In genomic region chr17:51371732-51372151, GRCh38 we compare ENCODE assay signal across 8 cellular contexts.
A peak's percentile ranks its signal among the peaks of the same experiment; 100 is the strongest.
DNase-seq lines count a peak whose midpoint lies in the region; ATAC-seq and TF ChIP-seq lines count a peak whose summit lies in the region.

No MANE protein-coding gene starts in this region.

- peak overlapping the region; percentile 84 for H3K4me2 ChIP-seq in BLaER1

- peak; percentile 69 for TF ChIP-seq CTCF in epithelial cell of proximal tubule (conservative IDR thresholded peaks at IDR 0.05; ENCODE audit: low read depth, low read length)
- peak in 2 of 7 experiments; percentile 26 to 47 for TF ChIP-seq CTCF in stomach (IDR thresholded peaks at IDR 0.05)

- H3K4me3 Mint-ChIP-seq in naive thymus-derived CD4-positive, alpha-beta T cell = peak overlapping the region in 5 of 10 donors; percentile 14 to 61 (median 43)

- H3K9ac ChIP-seq in BLaER1 = peak overlapping the region; percentile 57; the same call in 1 of the 2 replicates

- H3K27ac Mint-ChIP-seq in naive thymus-derived CD4-positive, alpha-beta T cell = peak overlapping the region in 6 of 9 donors; percentile 5 to 82 (median 47)

- DNase-seq in NCI-H2227 (lab: John Stamatoyannopoulos, UW; ENCODE audit: unreplicated experiment) = peak; percentile 82
- peak; percentile 13 to 56 for DNase-seq in activated CD4-positive, alpha-beta T cell treated with anti-CD3 and anti-CD28 coated beads for 4 hours
- no peak for DNase-seq in epithelial cell of proximal tubule (ENCODE audit: low read depth)
- peak; percentile 14 to 72 (median 58) for DNase-seq in naive thymus-derived CD4-positive, alpha-beta T cell
- no peak for DNase-seq in stomach
- DNase-seq in GM19240 (ENCODE audit: insufficient read length, low spot score) = no peak

- 22 to 43% (median 32%) methylated on average over 5 of the region's 5 CpGs for WGBS in stomach, 5 donors

- TF ChIP-seq POLR2A in stomach (IDR thresholded peaks at IDR 0.05) = no peak

- H3K4me1 ChIP-seq in BLaER1 (peaks cover 9% of the 10 kb centered on the region), stomach (no peaks in the 10 kb centered on the region)
- H3K4me1 ChIP-seq in naive thymus-derived CD4-positive, alpha-beta T cell (ENCODE audit: control insufficient read depth in 2 of 2, insufficient read depth in 2 of 2, low read length in 2 of 2) = peaks cover 0 to 11% of the 10 kb centered on the region in 2 donors

- peak overlapping the region; percentile 65 for H3K4me3 ChIP-seq in BLaER1
- H3K4me3 ChIP-seq in epithelial cell of proximal tubule (ENCODE audit: low read depth, low read length) = no peak overlapping the region
- H3K4me3 ChIP-seq in naive thymus-derived CD4-positive, alpha-beta T cell (ENCODE audit: low read length) = no peak overlapping the region
- no peak overlapping the region for H3K4me3 ChIP-seq in stomach

- peaks cover 0 to 3% (median 0%) of the 10 kb centered on the region in 5 donors for H3K27me3 Mint-ChIP-seq in naive thymus-derived CD4-positive, alpha-beta T cell

- H3K9me3 Mint-ChIP-seq in naive thymus-derived CD4-positive, alpha-beta T cell = peaks cover 0 to 9% (median 0%) of the 10 kb centered on the region in 11 donors

- TF ChIP-seq EP300 in stomach (IDR thresholded peaks at IDR 0.05) = no peak

- CTCF ChIA-PET in naive thymus-derived CD4-positive, alpha-beta T cell (lab: Charles Lee) = interaction anchor here (0.6 to 4.2 kb wide), 26 partner anchors 9 to 734 kb away, joined by 3 to 48 read pairs (median 4); no protein-coding TSS in a partner anchor

- peaks cover 0 to 6% (median 0%) of the 10 kb centered on the region in 5 donors for H3K36me3 Mint-ChIP-seq in naive thymus-derived CD4-positive, alpha-beta T cell

- H4K20me1 ChIP-seq in BLaER1 = no peaks in the 10 kb centered on the region

- peak; percentile 50 for ATAC-seq in GM21447 (IDR thresholded peaks at IDR 0.05; ENCODE audit: unreplicated experiment)
- peak; percentile 78 for ATAC-seq in naive thymus-derived CD4-positive, alpha-beta T cell

- POLR2A ChIA-PET in naive thymus-derived CD4-positive, alpha-beta T cell (lab: Charles Lee) = interaction anchor here (0.6 to 0.9 kb wide), 2 partner anchors 56 to 164 kb away, joined by 3 to 5 read pairs; no protein-coding TSS in a partner anchor

- peaks cover 4 to 26% (median 21%) of the 10 kb centered on the region in 7 donors for H3K4me1 Mint-ChIP-seq in naive thymus-derived CD4-positive, alpha-beta T cell

- H3K27me3 ChIP-seq in BLaER1 (no peaks in the 10 kb centered on the region), stomach (peaks cover 0 to 15% (median 0%) of the 10 kb centered on the region in 3 donors)
- no peaks in the 10 kb centered on the region for H3K27me3 ChIP-seq in naive thymus-derived CD4-positive, alpha-beta T cell (ENCODE audit: control insufficient read depth in 2 of 2, insufficient read depth in 2 of 2, low read length in 2 of 2)

- H3K27ac ChIP-seq in BLaER1 (peak overlapping the region; percentile 74), stomach (no peak overlapping the region)
- H3K27ac ChIP-seq in naive thymus-derived CD4-positive, alpha-beta T cell (ENCODE audit: low read depth, low read length) = no peak overlapping the region

- intact Hi-C loops in naive thymus-derived CD4-positive, alpha-beta T cell (cut with micrococcal nuclease) = loop anchor here (1.0 to 10.0 kb wide), 6 partner anchors 57 to 363 kb away; no protein-coding TSS in a partner anchor
- intact Hi-C loops in stomach (cut with DNase I; ENCODE audit: low total_unique reads) = no loop called here

- H3K36me3 ChIP-seq in BLaER1 = no peaks in the 10 kb centered on the region
- no peaks in the 10 kb centered on the region for H3K36me3 ChIP-seq in naive thymus-derived CD4-positive, alpha-beta T cell (ENCODE audit: control insufficient read depth in 2 of 3, insufficient read depth in 3 of 3, low read length in 3 of 3)
- H3K36me3 ChIP-seq in stomach = no peaks in the 10 kb centered on the region

- H3K9me3 ChIP-seq in BLaER1 = peaks cover 6% of the 10 kb centered on the region; the same call in 1 of the 2 replicates
- no peaks in the 10 kb centered on the region for H3K9me3 ChIP-seq in naive thymus-derived CD4-positive, alpha-beta T cell (ENCODE audit: control insufficient read depth in 2 of 3, low read length in 3 of 3)
- no peaks in the 10 kb centered on the region for H3K9me3 ChIP-seq in stomach

Comparison
In these comparisons a context has a peak if more than half of its experiments do, and no peak if none do; other contexts are left out.
1. DNase-seq: peak in NCI-H2227 (single experiment), activated CD4-positive, alpha-beta T cell treated with anti-CD3 and anti-CD28 coated beads for 4 hours (2 of 2) and naive thymus-derived CD4-positive, alpha-beta T cell (9 of 9); none in epithelial cell of proximal tubule (single experiment), stomach (single experiment) and GM19240 (single experiment).